In genomic region chr3:38479431-38480092, GRCh38 we compare ENCODE assay signal across 8 cellular contexts. TPM values are rescaled to one million over a fixed set of nuclear protein-coding genes. Genes with fewer than 3 reads are reported as not detected.
DNase-seq lines count a peak whose midpoint lies in the region; ATAC-seq, FAIRE-seq and TF ChIP-seq lines count a peak whose summit lies in the region.

No MANE protein-coding gene starts in this region.

- FAIRE-seq in A204.1 (lab: Jason Lieb, UNC) = peak; percentile 88

- H3K9me3 ChIP-seq in RWPE2 (ENCODE audit: severe bottlenecking) (no peaks in the 10 kb centered on the region), adrenal gland (replicated peaks in 1 of 3) (no peaks in the 10 kb centered on the region), heart right ventricle (no peaks in the 10 kb centered on the region)

- DNase-seq in RWPE2 (ENCODE audit: low spot score) (no peak), adrenal gland (peak; percentile 58 to 90 (median 80)), heart right ventricle (peak; percentile 42 to 67), putamen (ENCODE audit: low spot score) (peak; percentile 60)
- no peak for DNase-seq in effector CD4-positive, alpha-beta T cell

- H3K27me3 ChIP-seq in RWPE2 (ENCODE audit: insufficient read depth, poor library complexity, severe bottlenecking) (no peaks in the 10 kb centered on the region), adrenal gland (no peaks in the 10 kb centered on the region), heart right ventricle (no peaks in the 10 kb centered on the region)

- H3K27ac ChIP-seq in RWPE2 (ENCODE audit: poor library complexity, severe bottlenecking) (no peak overlapping the region), adrenal gland (peak overlapping the region in 1 of 5 donors; percentile 8), heart right ventricle (no peak overlapping the region)

- H3K4me1 ChIP-seq in RWPE2 (ENCODE audit: insufficient read depth, poor library complexity, severe bottlenecking) (no peaks in the 10 kb centered on the region), adrenal gland (replicated peaks in 1 of 2) (no peaks in the 10 kb centered on the region), heart right ventricle (no peaks in the 10 kb centered on the region)

- intact Hi-C loops in adrenal gland (cut with DNase I) = loop anchor here (2.0 to 10.0 kb wide), 5 partner anchors 77 to 365 kb away; partner anchors contain the start of gene XYLB (in 2 of the 2)
- intact Hi-C loops in heart right ventricle (cut with DNase I) = loop anchor here (2.0 to 10.0 kb wide), 8 partner anchors 132 to 475 kb away; partner anchors contain the start of genes XYLB (in 10 of the 10), ACAA1 (in 1 of the 10) and MYD88 (in 1 of the 10)

- TF ChIP-seq CTCF in GM12872 (IDR thresholded peaks at IDR 0.05; ENCODE audit: insufficient read depth, low read depth, low read length) (peak; percentile 88), RWPE2 (IDR thresholded peaks at IDR 0.05; ENCODE audit: poor library complexity, severe bottlenecking) (peak; percentile 94), adrenal gland (IDR thresholded peaks at IDR 0.05) (peak; percentile 74 to 89 (median 85)), heart right ventricle (IDR thresholded peaks at IDR 0.05) (peak; percentile 81 to 94 (median 91))

- peak; percentile 69 for ATAC-seq in HG03432 (IDR thresholded peaks at IDR 0.05; ENCODE audit: unreplicated experiment)
- peak; percentile 80 for ATAC-seq in RWPE2 (ENCODE audit: low read depth)
- ATAC-seq in heart right ventricle = peak; percentile 76 to 90 (median 83)

- no peak for TF ChIP-seq POLR2A in adrenal gland (IDR thresholded peaks at IDR 0.05)

- 41 to 72% (median 71%) methylated on average over 3 to 10 of the region's 10 CpGs for WGBS in adrenal gland, 4 donors
- 72 to 73% methylated on average over 10 of the region's 10 CpGs for WGBS in heart right ventricle, 2 donors

- no peak overlapping the region for H3K4me3 ChIP-seq in RWPE2 (ENCODE audit: severe bottlenecking)
- H3K4me3 ChIP-seq in adrenal gland = no peak overlapping the region
- H3K4me3 ChIP-seq in heart right ventricle = no peak overlapping the region

- H3K36me3 ChIP-seq in RWPE2 (ENCODE audit: low read depth) = peaks cover 38% of the 10 kb centered on the region
- H3K36me3 ChIP-seq in adrenal gland (replicated peaks in 1 of 2) = peaks cover 0 to 64% of the 10 kb centered on the region in 2 donors
- H3K36me3 ChIP-seq in heart right ventricle = peaks cover 0 to 68% (median 26%) of the 10 kb centered on the region in 9 donors

RNA-seq across cellular contexts. Expression of gene EXOG, which starts 16.6 kb away (rescaled TPM):
- total RNA-seq in adrenal gland = 10 to 100 TPM in 7 of 8 donors, 1 to 10 TPM in 1; 5.8 to 14.3 (median 11.4) TPM
- 10 to 100 TPM in 1 of 3 donors, 1 to 10 TPM in 2; 8.3 to 13.6 (median 9.9) TPM for polyA plus RNA-seq in adrenal gland
- total RNA-seq in heart right ventricle = 10 to 100 TPM; 11.9 to 38.9 (median 25.4) TPM
- 10 to 100 TPM; 10.7 to 39.9 TPM for polyA plus RNA-seq in heart right ventricle

RNA-seq across cellular contexts. Expression of gene ACVR2B, which starts 25.9 kb away (rescaled TPM):
- total RNA-seq in adrenal gland = 10 to 100 TPM in 6 of 8 donors, 1 to 10 TPM in 2; 3.6 to 20.2 (median 14.4) TPM
- 1 to 10 TPM; 1.8 to 5.1 (median 2.3) TPM for polyA plus RNA-seq in adrenal gland
- total RNA-seq in heart right ventricle = 1 to 10 TPM; 3.7 to 7.6 (median 6.3) TPM
- 1 to 10 TPM in 1 of 2 donors, under 1 TPM in 1; 0.43 to 1.4 TPM for polyA plus RNA-seq in heart right ventricle

Comparison
In these comparisons a context has a peak if more than half of its experiments do, and no peak if none do; other contexts are left out.
1. DNase-seq: peak in adrenal gland (7 of 7), heart right ventricle (2 of 2) and putamen (single experiment); none in RWPE2 (single experiment) and effector CD4-positive, alpha-beta T cell (single experiment).
2. Peak in every context shown above with its lines, with median percentiles within 50 percentile points of each other: CTCF ChIP-seq and ATAC-seq.